Comparison of ENCODE assay signal across 24 cellular contexts in the genomic region with DNA sequence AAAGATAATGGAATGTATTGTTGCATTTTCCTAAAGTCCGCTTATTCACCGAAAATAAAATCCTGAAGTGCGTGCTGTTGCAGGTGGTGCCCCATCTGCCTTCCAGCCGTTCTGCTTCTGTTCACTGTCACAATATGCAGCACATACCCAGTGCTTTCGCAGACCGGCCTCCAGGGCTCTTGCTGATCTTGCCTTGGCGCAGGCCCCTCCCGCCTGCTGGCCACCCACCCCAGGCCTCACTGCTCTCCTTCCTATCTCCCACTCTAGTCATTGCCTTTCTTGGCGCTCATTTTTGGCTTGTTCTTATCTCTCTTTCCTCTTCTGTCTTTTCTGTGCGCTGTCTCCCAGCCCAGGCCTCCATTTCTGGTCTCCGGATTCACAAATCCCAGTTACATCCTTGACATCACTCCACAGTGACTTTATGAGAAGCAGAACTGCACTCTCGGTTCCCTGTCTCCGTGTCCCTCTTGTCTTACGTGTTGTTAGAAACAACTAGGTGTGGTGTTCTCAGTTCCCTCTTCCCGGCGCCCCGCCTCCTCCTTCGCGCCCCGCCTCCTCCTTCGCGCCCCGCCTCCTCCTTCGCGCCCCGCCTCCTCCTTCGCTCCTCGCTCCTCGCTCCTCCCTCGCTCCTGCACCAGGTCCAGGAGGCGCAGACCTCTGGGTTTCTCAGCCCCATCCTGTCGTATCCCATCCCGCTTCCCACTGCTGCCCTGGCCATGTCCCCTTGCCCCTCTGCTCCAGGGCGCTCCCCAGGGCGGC.
DNase-seq lines count a peak whose midpoint lies in the region; ATAC-seq and TF ChIP-seq lines count a peak whose summit lies in the region.
"Had no signal": no experiment of that assay in that cellular context is flagged by ENCODE, and none has a peak within 500 bp of the region (broad histone marks: within the 10 kb centered on the region; RNA-seq: fewer than 3 reads in every experiment).

No MANE protein-coding gene starts in this region.

- peaks cover 16 to 27% (median 20%) of the 10 kb centered on the region in 3 donors for H3K4me1 Mint-ChIP-seq in IgD-negative memory B cell
- peaks cover 13% of the 10 kb centered on the region for H3K4me1 Mint-ChIP-seq in neural progenitor cell

- no peaks in the 10 kb centered on the region for H4K20me1 ChIP-seq in neural progenitor cell (ENCODE audit: low read depth)

- H3K4me3 ChIP-seq in neural progenitor cell = no peak overlapping the region
- H3K4me3 ChIP-seq: uterus had no signal

- no peak overlapping the region for H2AFZ ChIP-seq in neural progenitor cell (replicated peaks)

- H3K36me3 Mint-ChIP-seq in IgD-negative memory B cell = peaks cover 13% of the 10 kb centered on the region
- H3K36me3 Mint-ChIP-seq in neural progenitor cell = peaks cover 49% of the 10 kb centered on the region

- ATAC-seq in GM21723 (IDR thresholded peaks at IDR 0.05; ENCODE audit: unreplicated experiment) (no peak), omental fat pad (ENCODE audit: low FRiP score) (no peak)
- ATAC-seq: Right ventricle myocardium inferior had no signal

- no peaks in the 10 kb centered on the region for H3K9me3 ChIP-seq in neural progenitor cell (ENCODE audit: low read depth)
- H3K9me3 ChIP-seq: uterus had no signal

- no peak overlapping the region for H3K9ac ChIP-seq in neural progenitor cell

- H3K4me1 ChIP-seq in neural progenitor cell = no peaks in the 10 kb centered on the region
- H3K4me1 ChIP-seq: uterus had no signal

- H3K27me3 ChIP-seq in neural progenitor cell = no peaks in the 10 kb centered on the region
- H3K27me3 ChIP-seq: uterus had no signal

- peaks cover 0 to 1% (median 0%) of the 10 kb centered on the region in 3 donors for H3K9me3 Mint-ChIP-seq in IgD-negative memory B cell
- H3K9me3 Mint-ChIP-seq in neural progenitor cell = no peaks in the 10 kb centered on the region
- H3K9me3 Mint-ChIP-seq: CD4-positive, alpha-beta T cell had no signal

- H3K27ac Mint-ChIP-seq in IgD-negative memory B cell (peak overlapping the region; percentile 34 to 95 (median 62)), neural progenitor cell (no peak overlapping the region)
- H3K27ac Mint-ChIP-seq: CD4-positive, alpha-beta T cell had no signal

- H3K27ac ChIP-seq in neural progenitor cell = no peak overlapping the region
- H3K27ac ChIP-seq: uterus had no signal

- H3K27me3 Mint-ChIP-seq in IgD-negative memory B cell = no peaks in the 10 kb centered on the region
- no peaks in the 10 kb centered on the region for H3K27me3 Mint-ChIP-seq in neural progenitor cell (ENCODE audit: insufficient read depth, low read depth)
- H3K27me3 Mint-ChIP-seq: CD4-positive, alpha-beta T cell had no signal

- no peaks in the 10 kb centered on the region for H3K79me2 ChIP-seq in neural progenitor cell (ENCODE audit: low read depth)

- TF ChIP-seq CTCF in neural progenitor cell (IDR thresholded peaks at IDR 0.05) (no peak), omental fat pad (IDR thresholded peaks at IDR 0.05) (no peak)

- H3K4me2 ChIP-seq in neural progenitor cell = no peak overlapping the region

- in situ Hi-C loops in KBM-7 (cut with MboI; ENCODE audit: low pct_unique_long_range_greater_than_20kb, low sequenced_read_pairs) = no loop called here

- H3K4me3 Mint-ChIP-seq in IgD-negative memory B cell (peak overlapping the region in 3 of 4 donors; percentile 37 to 90 (median 78)), neural progenitor cell (no peak overlapping the region)
- H3K4me3 Mint-ChIP-seq: CD4-positive, alpha-beta T cell had no signal

- peaks cover 6% of the 10 kb centered on the region for H3K36me3 ChIP-seq in neural progenitor cell
- H3K36me3 ChIP-seq: uterus had no signal

- no peaks in the 10 kb centered on the region for H3F3A ChIP-seq in neural progenitor cell (ENCODE audit: low read depth)

- DNase-seq in ELF-1 (ENCODE audit: low read depth, low spot score) (peak; percentile 81), ecto neural progenitor cell (ENCODE audit: low spot score) (peak; percentile 52), neural progenitor cell (ENCODE audit: low spot score) (peak; percentile 36), KBM-7 (no peak), NCI-H2171 (lab: John Stamatoyannopoulos, UW) (no peak), omental fat pad (ENCODE audit: low spot score) (no peak)
- DNase-seq: ACHN; activated CD4-positive, alpha-beta T cell treated with anti-CD3 and anti-CD28 coated beads, Interleukin-2, amount 50 U/mL, for 1 hour; activated CD8-positive, alpha-beta memory T cell treated with anti-CD3 and anti-CD28 coated beads, Interleukin-2, amount 50 U/mL, for 48 hours; activated gamma-delta T cell treated with Interleukin-2 at 50 U/mL for 16 hours; amniotic stem cell; CD4-positive, alpha-beta T cell; DMS153; effector memory CD4-positive, alpha-beta T cell; GF-D8; head of caudate nucleus; NCI-H1048; NCI-H2029 treated with DMSO at 0.1 percent for 48 hours; NCI-H510A; SW 1271; uterus had no signal

Comparison
In these comparisons a context has a peak if more than half of its experiments do, and no peak if none do; other contexts are left out.
1. DNase-seq: peak in ELF-1 (single experiment), ecto neural progenitor cell (single experiment) and neural progenitor cell (single experiment); none in KBM-7 (single experiment), NCI-H2171 (single experiment) and omental fat pad (single experiment).